12 cellular contexts compared by ENCODE assay signal in the genomic region with DNA sequence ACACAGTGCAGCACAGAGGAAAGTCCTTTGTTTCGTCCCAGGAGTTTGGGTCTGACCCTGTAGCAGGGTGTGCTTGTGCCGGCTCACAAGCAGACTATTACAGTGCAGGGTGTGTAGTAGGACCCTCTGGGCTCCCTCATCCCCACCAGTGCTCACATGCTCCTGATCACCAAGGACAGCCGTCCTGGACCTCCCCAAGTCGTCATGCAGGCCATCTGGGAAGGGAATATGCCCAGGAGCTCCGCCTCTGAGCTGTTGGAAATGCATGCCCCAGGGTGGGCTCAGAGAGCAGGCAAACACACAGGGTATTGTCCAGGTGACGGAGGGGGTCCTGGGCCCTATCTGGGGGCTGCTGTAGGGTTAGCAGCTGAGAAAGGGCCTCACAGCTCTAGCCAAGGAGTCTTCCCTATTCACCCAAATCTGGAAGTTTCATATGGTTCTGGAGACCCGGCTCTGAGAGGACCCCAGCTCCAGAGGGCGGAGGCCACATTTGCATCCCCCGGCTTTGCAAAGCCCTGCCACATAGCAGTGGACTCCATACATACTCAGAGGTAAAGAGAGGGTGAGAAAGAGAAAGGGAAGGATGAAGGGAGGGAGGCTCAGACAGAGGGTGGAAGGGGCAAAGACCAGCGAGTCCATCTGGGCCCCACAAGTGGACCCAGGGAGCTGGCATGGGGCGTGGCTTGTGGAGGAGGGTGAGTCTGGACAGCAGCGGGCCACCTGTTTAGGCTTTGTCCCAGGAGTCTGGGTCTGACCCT. TPM values are rescaled to one million over a fixed set of nuclear protein-coding genes. Genes with fewer than 3 reads are reported as not detected.
DNase-seq lines count a peak whose midpoint lies in the region; ATAC-seq lines count a peak whose summit lies in the region.
"Had no signal": no experiment of that assay in that cellular context is flagged by ENCODE, and none has a peak within 500 bp of the region (broad histone marks: within the 10 kb centered on the region; RNA-seq: fewer than 3 reads in every experiment).

No MANE protein-coding gene starts in this region.

- H3K9me3 Mint-ChIP-seq in CD4-positive, CD25-positive, alpha-beta regulatory T cell = no peaks in the 10 kb centered on the region
- H3K9me3 Mint-ChIP-seq in activated naive CD8-positive, alpha-beta T cell treated with anti-CD3 and anti-CD28 coated beads for 36 hours = no peaks in the 10 kb centered on the region
- no peaks in the 10 kb centered on the region for H3K9me3 Mint-ChIP-seq in natural killer cell treated with Interleukin-12 subunit alpha and Interleukin-12 subunit beta and Interleukin-15 and Interleukin-18, amount 100 ng/mL, for 72 hours
- H3K9me3 Mint-ChIP-seq: activated T-helper 2 cell treated with anti-CD3 and anti-CD28 coated beads, Interferon-gamma antibody, Interleukin-2, Interleukin-4, amounts not matched to agents 10 μg/mL and 5 μg/mL and 100 μg/mL, durations not matched to agents 14 hours and 24 hours and 36 hours had no signal

- no peak for DNase-seq in CD4-positive, CD25-positive, alpha-beta regulatory T cell
- DNase-seq in activated naive CD8-positive, alpha-beta T cell treated with anti-CD3 and anti-CD28 coated beads for 36 hours = no peak
- no peak for DNase-seq in natural killer cell treated with Interleukin-12 subunit alpha and Interleukin-12 subunit beta and Interleukin-15 and Interleukin-18, amount 100 ng/mL, for 72 hours (ENCODE audit: low spot score)
- no peak for DNase-seq in left ventricle myocardium superior
- no peak for DNase-seq in NOMO-1 treated with dmso at 0.1 percent for 144 hours (lab: John Stamatoyannopoulos, UW; ENCODE audit: unreplicated experiment)
- DNase-seq in NK-92 (lab: John Stamatoyannopoulos, UW; ENCODE audit: unreplicated experiment) = no peak
- no peak for DNase-seq in NCI-H446 (lab: John Stamatoyannopoulos, UW)

- peaks cover 17 to 51% (median 37%) of the 10 kb centered on the region in 4 donors for H3K4me1 Mint-ChIP-seq in CD4-positive, CD25-positive, alpha-beta regulatory T cell
- peaks cover 26% of the 10 kb centered on the region for H3K4me1 Mint-ChIP-seq in activated naive CD8-positive, alpha-beta T cell treated with anti-CD3 and anti-CD28 coated beads for 36 hours
- peaks cover 35 to 44% of the 10 kb centered on the region in 2 donors for H3K4me1 Mint-ChIP-seq in natural killer cell treated with Interleukin-12 subunit alpha and Interleukin-12 subunit beta and Interleukin-15 and Interleukin-18, amount 100 ng/mL, for 72 hours (ENCODE audit: low read depth in 2 of 2)

- no peaks in the 10 kb centered on the region for H3K9me3 ChIP-seq in CD4-positive, CD25-positive, alpha-beta regulatory T cell (ENCODE audit: control insufficient read depth in 2 of 2, low read length in 2 of 2)
- H3K9me3 ChIP-seq in HUES6 (ENCODE audit: control insufficient read depth, insufficient read depth, low read depth, low read length) = no peaks in the 10 kb centered on the region
- H3K9me3 ChIP-seq: Caco-2, pancreas, transverse colon had no signal

- H3K36me3 ChIP-seq in CD4-positive, CD25-positive, alpha-beta regulatory T cell (ENCODE audit: control insufficient read depth, insufficient read depth, low read length) = no peaks in the 10 kb centered on the region
- H3K36me3 ChIP-seq in HUES6 (ENCODE audit: control insufficient read depth, insufficient read depth, low read length) = no peaks in the 10 kb centered on the region
- H3K36me3 ChIP-seq: pancreas, transverse colon had no signal

- H3K27ac ChIP-seq in CD4-positive, CD25-positive, alpha-beta regulatory T cell (ENCODE audit: insufficient read depth, low read length, poor library complexity, severe bottlenecking) = peak overlapping the region; percentile 82
- H3K27ac ChIP-seq in HUES6 (ENCODE audit: low read depth, low read length) = no peak overlapping the region
- H3K27ac ChIP-seq: pancreas had no signal

- peak overlapping the region; percentile 94 to 95 (median 95) for H3K27ac Mint-ChIP-seq in CD4-positive, CD25-positive, alpha-beta regulatory T cell
- peak overlapping the region; percentile 81 for H3K27ac Mint-ChIP-seq in activated naive CD8-positive, alpha-beta T cell treated with anti-CD3 and anti-CD28 coated beads for 36 hours
- H3K27ac Mint-ChIP-seq in natural killer cell treated with Interleukin-12 subunit alpha and Interleukin-12 subunit beta and Interleukin-15 and Interleukin-18, amount 100 ng/mL, for 72 hours = peak overlapping the region; percentile 42 to 77

- H3K36me3 Mint-ChIP-seq in CD4-positive, CD25-positive, alpha-beta regulatory T cell = no peaks in the 10 kb centered on the region
- H3K36me3 Mint-ChIP-seq in activated naive CD8-positive, alpha-beta T cell treated with anti-CD3 and anti-CD28 coated beads for 36 hours = no peaks in the 10 kb centered on the region
- H3K36me3 Mint-ChIP-seq in natural killer cell treated with Interleukin-12 subunit alpha and Interleukin-12 subunit beta and Interleukin-15 and Interleukin-18, amount 100 ng/mL, for 72 hours = no peaks in the 10 kb centered on the region

- intact Hi-C loops in left ventricle myocardium superior (cut with micrococcal nuclease) = no loop called here

- peak overlapping the region; percentile 54 for H3K4me3 ChIP-seq in CD4-positive, CD25-positive, alpha-beta regulatory T cell (ENCODE audit: low read depth, low read length)
- no peak overlapping the region for H3K4me3 ChIP-seq in HUES6 (ENCODE audit: low read depth, low read length)
- H3K4me3 ChIP-seq: pancreas, transverse colon had no signal

- peak overlapping the region; percentile 16 for H3K9ac ChIP-seq in HUES6 (ENCODE audit: low read length)

- H3K27me3 Mint-ChIP-seq in CD4-positive, CD25-positive, alpha-beta regulatory T cell = peaks cover 1% of the 10 kb centered on the region
- no peaks in the 10 kb centered on the region for H3K27me3 Mint-ChIP-seq in activated naive CD8-positive, alpha-beta T cell treated with anti-CD3 and anti-CD28 coated beads for 36 hours
- H3K27me3 Mint-ChIP-seq in natural killer cell treated with Interleukin-12 subunit alpha and Interleukin-12 subunit beta and Interleukin-15 and Interleukin-18, amount 100 ng/mL, for 72 hours = peaks cover under 1 to 3% of the 10 kb centered on the region in 2 donors

- peaks cover 38% of the 10 kb centered on the region for H3K4me1 ChIP-seq in CD4-positive, CD25-positive, alpha-beta regulatory T cell (ENCODE audit: control insufficient read depth, insufficient read depth, low read length, poor library complexity, severe bottlenecking)
- peaks cover 55% of the 10 kb centered on the region for H3K4me1 ChIP-seq in HUES6 (ENCODE audit: control insufficient read depth, insufficient read depth, low read length)

- no peak for ATAC-seq in CD4-positive, CD25-positive, alpha-beta regulatory T cell (ENCODE audit: low read depth in 2 of 2)
- ATAC-seq in natural killer cell treated with Interleukin-12 subunit alpha and Interleukin-12 subunit beta and Interleukin-15 and Interleukin-18, amount 100 ng/mL, for 72 hours = peak in 1 of 2 donors; percentile 46
- ATAC-seq in left ventricle myocardium superior = no peak

- H3K4me3 Mint-ChIP-seq in CD4-positive, CD25-positive, alpha-beta regulatory T cell = peak overlapping the region; percentile 73 to 83 (median 76)
- H3K4me3 Mint-ChIP-seq in activated naive CD8-positive, alpha-beta T cell treated with anti-CD3 and anti-CD28 coated beads for 36 hours = peak overlapping the region; percentile 11
- H3K4me3 Mint-ChIP-seq in natural killer cell treated with Interleukin-12 subunit alpha and Interleukin-12 subunit beta and Interleukin-15 and Interleukin-18, amount 100 ng/mL, for 72 hours = no peak overlapping the region

- H3K27me3 ChIP-seq in CD4-positive, CD25-positive, alpha-beta regulatory T cell (ENCODE audit: control insufficient read depth, insufficient read depth, low read length) = no peaks in the 10 kb centered on the region
- peaks cover 26% of the 10 kb centered on the region for H3K27me3 ChIP-seq in HUES6 (ENCODE audit: control insufficient read depth, insufficient read depth, low read length)
- H3K27me3 ChIP-seq: pancreas, transverse colon had no signal

RNA-seq across cellular contexts. Expression of a gene that starts 53.5 kb away (rescaled TPM):
- total RNA-seq in CD4-positive, CD25-positive, alpha-beta regulatory T cell = 650 TPM
- 100 to 1,000 TPM; 244 to 294 (median 270) TPM for polyA plus RNA-seq in CD4-positive, CD25-positive, alpha-beta regulatory T cell
- 100 to 1,000 TPM; 209 to 221 TPM for total RNA-seq in activated naive CD8-positive, alpha-beta T cell treated with anti-CD3 and anti-CD28 coated beads for 36 hours
- 100 to 1,000 TPM; 149 to 210 TPM for total RNA-seq in natural killer cell treated with Interleukin-12 subunit alpha and Interleukin-12 subunit beta and Interleukin-15 and Interleukin-18, amount 100 ng/mL, for 72 hours
- 211 TPM for total RNA-seq in left ventricle myocardium superior
